ENCODE assay signal across 1 cellular context in genomic region chr1:247576514-247576913, GRCh38.
TF ChIP-seq lines count a peak whose summit lies in the region.

No MANE protein-coding gene starts in this region.

TF ChIP-seq in K562, 482 proteins besides CTCF, POLR2A, EP300 and RAD21:
- TF ChIP-seq, protein P1, sequence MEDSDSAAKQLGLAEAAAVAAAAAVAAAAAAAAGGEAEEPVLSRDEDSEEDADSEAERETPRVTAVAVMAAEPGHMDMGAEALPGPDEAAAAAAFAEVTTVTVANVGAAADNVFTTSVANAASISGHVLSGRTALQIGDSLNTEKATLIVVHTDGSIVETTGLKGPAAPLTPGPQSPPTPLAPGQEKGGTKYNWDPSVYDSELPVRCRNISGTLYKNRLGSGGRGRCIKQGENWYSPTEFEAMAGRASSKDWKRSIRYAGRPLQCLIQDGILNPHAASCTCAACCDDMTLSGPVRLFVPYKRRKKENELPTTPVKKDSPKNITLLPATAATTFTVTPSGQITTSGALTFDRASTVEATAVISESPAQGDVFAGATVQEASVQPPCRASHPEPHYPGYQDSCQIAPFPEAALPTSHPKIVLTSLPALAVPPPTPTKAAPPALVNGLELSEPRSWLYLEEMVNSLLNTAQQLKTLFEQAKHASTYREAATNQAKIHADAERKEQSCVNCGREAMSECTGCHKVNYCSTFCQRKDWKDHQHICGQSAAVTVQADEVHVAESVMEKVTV (CRISPR knock-in tag; IDR thresholded peaks at IDR 0.05): peak; percentile 61
- TF ChIP-seq, protein P2, sequence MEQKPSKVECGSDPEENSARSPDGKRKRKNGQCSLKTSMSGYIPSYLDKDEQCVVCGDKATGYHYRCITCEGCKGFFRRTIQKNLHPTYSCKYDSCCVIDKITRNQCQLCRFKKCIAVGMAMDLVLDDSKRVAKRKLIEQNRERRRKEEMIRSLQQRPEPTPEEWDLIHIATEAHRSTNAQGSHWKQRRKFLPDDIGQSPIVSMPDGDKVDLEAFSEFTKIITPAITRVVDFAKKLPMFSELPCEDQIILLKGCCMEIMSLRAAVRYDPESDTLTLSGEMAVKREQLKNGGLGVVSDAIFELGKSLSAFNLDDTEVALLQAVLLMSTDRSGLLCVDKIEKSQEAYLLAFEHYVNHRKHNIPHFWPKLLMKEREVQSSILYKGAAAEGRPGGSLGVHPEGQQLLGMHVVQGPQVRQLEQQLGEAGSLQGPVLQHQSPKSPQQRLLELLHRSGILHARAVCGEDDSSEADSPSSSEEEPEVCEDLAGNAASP (IDR thresholded peaks at IDR 0.05): no peak
- TF ChIP-seq HDAC2 (IDR thresholded peaks at IDR 0.05) (no peak), ZBTB43 (CRISPR knock-in tag; IDR thresholded peaks at IDR 0.05) (no peak), CEBPG (CRISPR knock-in tag; IDR thresholded peaks at IDR 0.05) (no peak), CEBPG (tag; conservative IDR thresholded peaks at IDR 0.05 in 1 of 2, IDR thresholded peaks at IDR 0.05 in 1 of 2) (peak; percentile 20 to 40; a peak in 3 of 4 replicates), PRPF4 (IDR thresholded peaks at IDR 0.05; ENCODE audit: insufficient read depth, low read depth, low read length, poor library complexity, severe bottlenecking) (no peak), ZEB2 (IDR thresholded peaks at IDR 0.05) (no peak), ZNF707 (CRISPR knock-in tag; conservative IDR thresholded peaks at IDR 0.05) (no peak), CEBPB (tag; IDR thresholded peaks at IDR 0.05) (0 out of 2 replicates have a peak, but pooled peaks have one; percentile 24), RCOR1 (IDR thresholded peaks at IDR 0.05; ENCODE audit: borderline replicate concordance in 1 of 2, low read depth in 2 of 2, low read length in 2 of 2) (no peak), ZNF175 (CRISPR knock-in tag; IDR thresholded peaks at IDR 0.05; ENCODE audit: low read depth) (no peak), SOX6 (IDR thresholded peaks at IDR 0.05) (no peak), EGR1 (conservative IDR thresholded peaks at IDR 0.05) (no peak)
- TF ChIP-seq, protein P3, sequence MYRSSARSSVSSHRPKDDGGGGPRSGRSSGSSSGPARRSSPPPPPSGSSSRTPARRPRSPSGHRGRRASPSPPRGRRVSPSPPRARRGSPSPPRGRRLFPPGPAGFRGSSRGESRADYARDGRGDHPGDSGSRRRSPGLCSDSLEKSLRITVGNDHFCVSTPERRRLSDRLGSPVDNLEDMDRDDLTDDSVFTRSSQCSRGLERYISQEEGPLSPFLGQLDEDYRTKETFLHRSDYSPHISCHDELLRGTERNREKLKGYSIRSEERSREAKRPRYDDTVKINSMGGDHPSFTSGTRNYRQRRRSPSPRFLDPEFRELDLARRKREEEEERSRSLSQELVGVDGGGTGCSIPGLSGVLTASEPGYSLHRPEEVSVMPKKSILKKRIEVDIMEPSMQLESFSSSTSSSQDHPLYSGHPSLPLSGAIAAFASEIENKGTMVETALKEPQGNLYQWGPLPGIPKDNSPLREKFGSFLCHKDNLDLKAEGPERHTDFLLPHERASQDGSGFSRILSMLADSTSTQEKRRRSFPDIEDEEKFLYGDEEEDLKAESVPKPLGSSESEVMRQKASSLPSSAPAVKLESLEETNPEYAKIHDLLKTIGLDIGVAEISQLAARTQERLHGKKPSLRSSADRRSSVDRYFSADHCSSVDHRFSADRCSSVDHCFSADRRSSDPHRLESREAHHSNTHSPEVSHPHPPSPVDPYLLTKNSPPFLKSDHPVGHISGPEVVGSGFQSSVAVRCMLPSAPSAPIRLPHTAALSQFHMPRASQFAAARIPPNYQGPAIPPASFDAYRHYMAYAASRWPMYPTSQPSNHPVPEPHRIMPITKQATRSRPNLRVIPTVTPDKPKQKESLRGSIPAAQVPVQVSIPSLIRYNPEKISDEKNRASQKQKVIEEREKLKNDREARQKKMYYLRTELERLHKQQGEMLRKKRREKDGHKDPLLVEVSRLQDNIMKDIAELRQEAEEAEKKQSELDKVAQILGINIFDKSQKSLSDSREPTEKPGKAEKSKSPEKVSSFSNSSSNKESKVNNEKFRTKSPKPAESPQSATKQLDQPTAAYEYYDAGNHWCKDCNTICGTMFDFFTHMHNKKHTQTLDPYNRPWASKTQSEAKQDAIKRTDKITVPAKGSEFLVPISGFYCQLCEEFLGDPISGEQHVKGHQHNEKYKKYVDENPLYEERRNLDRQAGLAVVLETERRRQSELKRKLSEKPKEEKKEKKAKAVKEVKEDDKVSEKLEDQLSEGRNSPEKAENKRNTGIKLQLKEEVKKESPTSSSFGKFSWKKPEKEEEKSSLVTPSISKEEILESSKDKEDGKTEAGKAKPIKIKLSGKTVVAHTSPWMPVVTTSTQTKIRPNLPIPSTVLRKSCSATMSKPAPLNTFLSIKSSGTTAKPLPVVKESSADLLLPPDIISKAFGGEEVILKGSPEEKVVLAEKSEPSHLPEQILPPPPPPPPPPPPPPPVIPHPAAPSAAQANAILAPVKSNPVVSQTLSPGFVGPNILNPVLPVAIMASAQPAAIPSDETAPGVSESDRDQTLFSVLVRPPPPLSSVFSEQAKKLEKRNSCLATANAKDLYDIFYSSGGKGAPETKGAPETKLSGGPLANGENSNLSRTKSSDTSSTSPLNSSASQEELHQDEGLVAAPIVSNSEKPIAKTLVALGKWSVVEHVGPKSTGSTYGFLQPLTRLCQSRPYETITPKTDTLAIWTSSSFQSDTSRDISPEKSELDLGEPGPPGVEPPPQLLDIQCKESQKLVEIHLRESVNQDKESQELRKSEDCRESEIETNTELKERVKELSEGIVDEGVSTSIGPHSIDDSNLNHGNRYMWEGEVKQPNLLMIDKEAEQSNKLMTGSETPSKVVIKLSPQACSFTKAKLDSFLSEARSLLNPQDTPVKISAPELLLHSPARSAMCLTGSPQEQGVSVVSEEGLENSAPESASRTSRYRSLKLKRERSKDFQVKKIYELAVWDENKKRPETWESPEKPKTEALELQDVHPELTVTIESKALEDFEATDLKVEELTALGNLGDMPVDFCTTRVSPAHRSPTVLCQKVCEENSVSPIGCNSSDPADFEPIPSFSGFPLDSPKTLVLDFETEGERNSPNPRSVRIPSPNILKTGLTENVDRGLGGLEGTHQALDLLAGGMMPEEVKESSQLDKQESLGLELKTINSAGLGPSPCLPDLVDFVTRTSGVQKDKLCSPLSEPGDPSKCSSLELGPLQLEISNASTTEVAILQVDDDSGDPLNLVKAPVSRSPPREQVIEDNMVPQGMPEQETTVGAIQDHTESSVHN (IDR thresholded peaks at IDR 0.05; ENCODE audit: borderline replicate concordance in 1 of 2, low read depth in 1 of 2): no peak
